In the genomic region with DNA sequence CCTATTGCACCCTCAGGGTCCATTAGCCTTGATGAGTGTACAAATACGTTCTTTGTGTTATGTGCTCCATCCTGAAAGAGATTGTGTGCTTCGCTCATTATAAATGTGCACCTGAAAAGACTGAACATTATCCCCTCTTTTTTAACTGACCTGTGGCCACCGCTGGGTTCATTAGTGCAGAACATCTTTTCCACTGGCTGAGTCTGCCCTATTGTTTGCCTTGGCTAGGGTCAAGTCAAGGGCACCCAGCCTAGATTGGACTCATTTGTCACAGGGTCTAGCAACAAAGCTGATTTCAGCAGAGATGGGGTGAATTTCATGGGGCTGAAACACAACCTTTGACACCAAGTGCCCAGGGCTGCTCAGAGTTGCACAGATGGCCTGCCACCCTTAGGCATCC, we compare ENCODE assay signal across 18 cellular contexts.
DNase-seq lines count a peak whose midpoint lies in the region; ATAC-seq and TF ChIP-seq lines count a peak whose summit lies in the region.
"Had no signal": no experiment of that assay in that cellular context is flagged by ENCODE, and none has a peak within 500 bp of the region (broad histone marks: within the 10 kb centered on the region; RNA-seq: fewer than 3 reads in every experiment).

No MANE protein-coding gene starts in this region.

- peak; percentile 95 for DNase-seq in NCI-H146 (lab: John Stamatoyannopoulos, UW)
- DNase-seq in NCI-H2227 treated with DMSO at 0.1 percent for 48 hours (lab: John Stamatoyannopoulos, UW) = peak; percentile 83
- DNase-seq in progenitor cell of endocrine pancreas (ENCODE audit: low spot score, unreplicated experiment) = no peak
- DNase-seq in NK-92 (lab: John Stamatoyannopoulos, UW; ENCODE audit: unreplicated experiment) = no peak
- DNase-seq in MV-4-11 (lab: John Stamatoyannopoulos, UW) = no peak
- no peak for DNase-seq in stimulated activated effector memory CD8-positive, alpha-beta T cell treated with anti-CD3 and anti-CD28 coated beads, Interleukin-12 subunit alpha, Interleukin-12 subunit beta, amount 100 ng/mL, for 72 hours (ENCODE audit: low spot score in 2 of 2)
- no peak for DNase-seq in amniotic stem cell (lab: John Stamatoyannopoulos, UW)
- DNase-seq: CD8-positive, alpha-beta memory T cell; DND-41; GDM1; NCI-H1048; NCI-H2029 treated with DMSO at 0.1 percent for 48 hours; NCI-H446 treated with DMSO at 0.1 percent for 48 hours; NK-92 treated with Interleukin-12 subunit alpha and Interleukin-12 subunit beta, amount 100 ng/mL, for 24 hours; PC-3 had no signal

- H3K9me3 ChIP-seq in ectodermal cell (ENCODE audit: control insufficient read depth, low read length) = no peaks in the 10 kb centered on the region
- H3K9me3 ChIP-seq: HAP-1 had no signal

- H3K4me1 ChIP-seq in ectodermal cell (ENCODE audit: control insufficient read depth, insufficient read depth, low read length) = no peaks in the 10 kb centered on the region

- no peak for ATAC-seq in stimulated activated effector memory CD8-positive, alpha-beta T cell treated with anti-CD3 and anti-CD28 coated beads, Interleukin-12 subunit alpha, Interleukin-12 subunit beta, amount 100 ng/mL, for 72 hours
- ATAC-seq: PC-3 had no signal

- no peaks in the 10 kb centered on the region for H3K27me3 Mint-ChIP-seq in progenitor cell of endocrine pancreas
- H3K27me3 Mint-ChIP-seq: CD8-positive, alpha-beta memory T cell; IgD-negative memory B cell had no signal

- no peaks in the 10 kb centered on the region for H3K36me3 ChIP-seq in ectodermal cell (ENCODE audit: control insufficient read depth, insufficient read depth, low read length)
- H3K36me3 ChIP-seq: HAP-1 had no signal

- H3K4me3 Mint-ChIP-seq in progenitor cell of endocrine pancreas (ENCODE audit: low read depth) = no peak overlapping the region
- H3K4me3 Mint-ChIP-seq in stimulated activated effector memory CD8-positive, alpha-beta T cell treated with anti-CD3 and anti-CD28 coated beads, Interleukin-12 subunit alpha, Interleukin-12 subunit beta, amount 100 ng/mL, for 72 hours = no peak overlapping the region
- H3K4me3 Mint-ChIP-seq: CD8-positive, alpha-beta memory T cell; IgD-negative memory B cell had no signal

- H3K36me3 Mint-ChIP-seq in progenitor cell of endocrine pancreas (ENCODE audit: insufficient read depth) = no peaks in the 10 kb centered on the region
- no peaks in the 10 kb centered on the region for H3K36me3 Mint-ChIP-seq in stimulated activated effector memory CD8-positive, alpha-beta T cell treated with anti-CD3 and anti-CD28 coated beads, Interleukin-12 subunit alpha, Interleukin-12 subunit beta, amount 100 ng/mL, for 72 hours
- H3K36me3 Mint-ChIP-seq: CD8-positive, alpha-beta memory T cell; IgD-negative memory B cell had no signal

- H3K4me1 Mint-ChIP-seq in progenitor cell of endocrine pancreas (ENCODE audit: low read depth) = peaks cover 34% of the 10 kb centered on the region
- no peaks in the 10 kb centered on the region for H3K4me1 Mint-ChIP-seq in stimulated activated effector memory CD8-positive, alpha-beta T cell treated with anti-CD3 and anti-CD28 coated beads, Interleukin-12 subunit alpha, Interleukin-12 subunit beta, amount 100 ng/mL, for 72 hours
- H3K4me1 Mint-ChIP-seq: CD8-positive, alpha-beta memory T cell; IgD-negative memory B cell had no signal

- H3K9me3 Mint-ChIP-seq in progenitor cell of endocrine pancreas (ENCODE audit: low read depth) = no peaks in the 10 kb centered on the region
- H3K9me3 Mint-ChIP-seq in stimulated activated effector memory CD8-positive, alpha-beta T cell treated with anti-CD3 and anti-CD28 coated beads, Interleukin-12 subunit alpha, Interleukin-12 subunit beta, amount 100 ng/mL, for 72 hours = peaks cover 8% of the 10 kb centered on the region

- no peaks in the 10 kb centered on the region for H3K27me3 ChIP-seq in ectodermal cell (ENCODE audit: control insufficient read depth, insufficient read depth, low read length, poor library complexity, severe bottlenecking)

- H3K4me3 ChIP-seq in ectodermal cell (ENCODE audit: insufficient read depth, low read depth, low read length) = no peak overlapping the region
- H3K4me3 ChIP-seq: HAP-1 had no signal

- 93 to 97% methylated on average over 3 of the region's 3 CpGs for WGBS in ectodermal cell, 2 experiments

- peak overlapping the region; percentile 50 for H3K27ac ChIP-seq in ectodermal cell (ENCODE audit: insufficient read depth, low read depth, low read length, poor library complexity, severe bottlenecking)

- peak overlapping the region; percentile 69 for H3K27ac Mint-ChIP-seq in progenitor cell of endocrine pancreas
- H3K27ac Mint-ChIP-seq in stimulated activated effector memory CD8-positive, alpha-beta T cell treated with anti-CD3 and anti-CD28 coated beads, Interleukin-12 subunit alpha, Interleukin-12 subunit beta, amount 100 ng/mL, for 72 hours = no peak overlapping the region
- H3K27ac Mint-ChIP-seq: CD8-positive, alpha-beta memory T cell; IgD-negative memory B cell had no signal

- no peak for TF ChIP-seq CTCF in progenitor cell of endocrine pancreas (IDR thresholded peaks at IDR 0.05; ENCODE audit: unreplicated experiment)

Comparison
In these comparisons a context has a peak if more than half of its experiments do, and no peak if none do; other contexts are left out.
1. DNase-seq: peak in NCI-H146 (single experiment) and NCI-H2227 treated with DMSO at 0.1 percent for 48 hours (single experiment); none in progenitor cell of endocrine pancreas (single experiment), NK-92 (single experiment), MV-4-11 (single experiment), stimulated activated effector memory CD8-positive, alpha-beta T cell treated with anti-CD3 and anti-CD28 coated beads, Interleukin-12 subunit alpha, Interleukin-12 subunit beta, amount 100 ng/mL, for 72 hours (0 of 2) and amniotic stem cell (single experiment).